In the genomic region with DNA sequence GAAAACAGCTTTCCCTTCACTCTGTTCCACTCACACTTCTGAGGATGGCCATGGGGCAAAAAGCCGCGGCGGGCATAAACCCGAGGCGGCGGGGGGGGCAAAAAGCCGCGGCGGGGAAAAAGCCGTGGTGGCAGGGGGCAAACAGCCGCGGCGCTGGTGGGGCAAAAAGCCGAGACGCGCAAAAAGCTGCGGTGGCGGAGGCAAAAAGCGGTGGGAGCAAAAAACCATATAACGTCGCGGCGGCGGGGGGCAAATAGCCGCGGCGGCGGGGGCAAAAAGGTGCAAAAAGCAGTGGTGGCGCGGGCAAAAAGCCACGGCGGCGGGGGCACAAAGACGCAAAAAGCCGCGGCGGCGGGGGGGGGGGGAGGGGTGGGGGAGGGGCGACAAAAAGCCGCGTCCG, we compare ENCODE assay signal across 7 cellular contexts.
DNase-seq lines count a peak whose midpoint lies in the region; ATAC-seq, FAIRE-seq and TF ChIP-seq lines count a peak whose summit lies in the region.
"Not testable (repeated sequence)": the region's sequence is repeated elsewhere in the genome, so short reads cannot be mapped to it uniquely, and the experiment has no call there.

No MANE protein-coding gene starts in this region.

- CTCF ChIA-PET in BJ (lab: Yijun Ruan, JAX): not testable (repeated sequence)

- not testable (repeated sequence) for H3K9me3 Mint-ChIP-seq in endodermal cell

- H2AFZ ChIP-seq in OCI-LY3 (ENCODE audit: low read depth, low read length): not testable (repeated sequence)

- not testable (repeated sequence) for H3K4me1 ChIP-seq in OCI-LY3 (ENCODE audit: low read length); endodermal cell (ENCODE audit: control insufficient read depth, insufficient read depth, low read length); kidney (ENCODE audit: control insufficient read depth in 1 of 2, insufficient read depth in 1 of 2, low read depth in 1 of 2, low read length in 2 of 2); suprapubic skin

- not testable (repeated sequence) for DNase-seq in BJ (ENCODE audit: low read depth); brain microvascular endothelial cell; endodermal cell
- DNase-seq in kidney (peak; percentile 38), sciatic nerve (ENCODE audit: low spot score) (peak; percentile 51), suprapubic skin (ENCODE audit: low spot score in 2 of 2) (peak in 1 of 2 donors; percentile 67)

- H3K27me3 Mint-ChIP-seq in endodermal cell (ENCODE audit: insufficient read depth): not testable (repeated sequence)

- not testable (repeated sequence) for H3K27me3 ChIP-seq in BJ (ENCODE audit: control insufficient read depth, insufficient read depth, low read length); OCI-LY3 (ENCODE audit: low read depth, low read length); brain microvascular endothelial cell (replicated peaks); endodermal cell (ENCODE audit: control insufficient read depth, insufficient read depth, low read length, poor library complexity, severe bottlenecking); suprapubic skin

- not testable (repeated sequence) for TF ChIP-seq EP300 in suprapubic skin (IDR thresholded peaks at IDR 0.05)

- ATAC-seq in sciatic nerve: not testable (repeated sequence)

- not testable (repeated sequence) for H3K27ac Mint-ChIP-seq in endodermal cell

- not testable (repeated sequence) for H3K9me3 ChIP-seq in OCI-LY3 (ENCODE audit: insufficient read depth, low read length); endodermal cell (ENCODE audit: control insufficient read depth, low read length); kidney (ENCODE audit: control insufficient read depth in 1 of 2, low read length in 2 of 2); suprapubic skin

- TF ChIP-seq POLR2A in suprapubic skin (IDR thresholded peaks at IDR 0.05): not testable (repeated sequence)

- not testable (repeated sequence) for H3K4me1 Mint-ChIP-seq in endodermal cell

- FAIRE-seq in kidney (lab: Jason Lieb, UNC): not testable (repeated sequence)

- H4K20me1 ChIP-seq in OCI-LY3 (ENCODE audit: insufficient read depth, low read length): not testable (repeated sequence)

- H3K4me3 Mint-ChIP-seq in endodermal cell: peak overlapping the region; percentile 52

- H3K27ac ChIP-seq in OCI-LY3 (ENCODE audit: low read length); brain microvascular endothelial cell; endodermal cell (ENCODE audit: low read depth, low read length); kidney (ENCODE audit: low read depth in 2 of 2, low read length in 2 of 2); suprapubic skin: not testable (repeated sequence)

- not testable (repeated sequence) for H3K9ac ChIP-seq in OCI-LY3 (ENCODE audit: low read length); endodermal cell (ENCODE audit: extremely low read depth, low read length, poor library complexity, severe bottlenecking); kidney (ENCODE audit: low read length in 2 of 2)

- not testable (repeated sequence) for H3K36me3 Mint-ChIP-seq in endodermal cell (ENCODE audit: low read depth)

- not testable (repeated sequence) for H3K79me2 ChIP-seq in OCI-LY3 (ENCODE audit: low read length)

- intact Hi-C loops in kidney (cut with DNase I); sciatic nerve (cut with DNase I): not testable (repeated sequence)

- not testable (repeated sequence) for TF ChIP-seq CTCF in BJ (IDR thresholded peaks at IDR 0.05; ENCODE audit: insufficient read depth, low read depth, low read length); OCI-LY3 (IDR thresholded peaks at IDR 0.05; ENCODE audit: low read depth, low read length); brain microvascular endothelial cell (IDR thresholded peaks at IDR 0.05; ENCODE audit: low read depth, low read length, missing control alignments); endodermal cell (conservative IDR thresholded peaks at IDR 0.05); kidney (IDR thresholded peaks at IDR 0.05; ENCODE audit: borderline replicate concordance, extremely low read depth, insufficient read depth); suprapubic skin (IDR thresholded peaks at IDR 0.05)

- POLR2A ChIA-PET in BJ (lab: Charles Lee): not testable (repeated sequence)

- H3K4me3 ChIP-seq in BJ (ENCODE audit: low read depth, low read length) (peak overlapping the region; percentile 27), OCI-LY3 (ENCODE audit: low read length) (peak overlapping the region; percentile 65), brain microvascular endothelial cell (ENCODE audit: low read depth, low read length) (peak overlapping the region; percentile 35), suprapubic skin (peak overlapping the region; percentile 65)
- not testable (repeated sequence) for H3K4me3 ChIP-seq in endodermal cell (ENCODE audit: low read length); kidney (ENCODE audit: low read length in 2 of 2)

- in situ Hi-C loops in brain microvascular endothelial cell (cut with HindIII; ENCODE audit: low pct_ligation_motif_present, low sequenced_read_pairs): not testable (repeated sequence)

- not testable (repeated sequence) for H3K36me3 ChIP-seq in BJ (ENCODE audit: control insufficient read depth, insufficient read depth, low read length); OCI-LY3 (replicated peaks; ENCODE audit: low read depth, low read length); brain microvascular endothelial cell (replicated peaks); endodermal cell (ENCODE audit: control insufficient read depth, insufficient read depth, low read length); kidney (ENCODE audit: control insufficient read depth in 1 of 2, insufficient read depth in 2 of 2, low read length in 2 of 2); suprapubic skin

- H3K4me2 ChIP-seq in OCI-LY3 (ENCODE audit: low read length): not testable (repeated sequence)

- WGBS in endodermal cell (ENCODE audit: insufficient coverage in 1 of 2, insufficient read length in 1 of 2), 2 experiments: 1% methylated on average over 10 of the region's 42 CpGs; no CpG with 5 or more reads in 1 of the 2 experiments
- no CpG with 5 or more reads among the region's 42 CpGs for WGBS in suprapubic skin
